8 cellular contexts compared by ENCODE assay signal in genomic region chr17:29154516-29155234, GRCh38. TPM values are rescaled to one million over a fixed set of nuclear protein-coding genes. Genes with fewer than 3 reads are reported as not detected.
A peak's percentile ranks its signal among the peaks of the same experiment; 100 is the strongest.
DNase-seq lines count a peak whose midpoint lies in the region; ATAC-seq and TF ChIP-seq lines count a peak whose summit lies in the region.

No MANE protein-coding gene starts in this region.

- H3K36me3 ChIP-seq in mammary epithelial cell (ENCODE audit: insufficient read depth, low read length) (no peaks in the 10 kb centered on the region), mucosa of descending colon (ENCODE audit: low read depth) (no peaks in the 10 kb centered on the region), urinary bladder (ENCODE audit: insufficient read depth) (no peaks in the 10 kb centered on the region)

- no peak overlapping the region for H2AFZ ChIP-seq in mammary epithelial cell (ENCODE audit: low read depth, low read length)

- in situ Hi-C loops in mammary epithelial cell (cut with MboI; ENCODE audit: low sequenced_read_pairs in 2 of 2): loop anchor here in 1 of 2 donors (10.0 kb wide), 1 partner anchor 60 kb away; no protein-coding TSS in a partner anchor

- H3K4me1 ChIP-seq in mammary epithelial cell (ENCODE audit: insufficient read depth, low read length) (peaks cover 98% of the 10 kb centered on the region), mucosa of descending colon (ENCODE audit: low read depth) (peaks cover 50% of the 10 kb centered on the region), urinary bladder (ENCODE audit: insufficient read depth) (peaks cover 3% of the 10 kb centered on the region)

- WGBS in mammary epithelial cell (ENCODE audit: low coverage, missing lambda C conversion rate): 14% methylated on average over 9 of the region's 11 CpGs
- 64% methylated on average over 11 of the region's 11 CpGs for WGBS in urinary bladder
- WGBS in lower leg skin, 2 donors: 17 to 30% methylated on average over 7 to 11 of the region's 11 CpGs

- TSS peak; percentile 16 for BruUV-seq in mammary epithelial cell (replicated peaks; lab: Mats Ljungman, UMichigan)

- intact Hi-C loops in mammary epithelial cell (cut with micrococcal nuclease): no loop called here
- intact Hi-C loops in mucosa of descending colon (cut with DNase I, micrococcal nuclease): loop anchor here in 1 of 2 donors (5.0 to 10.0 kb wide), 2 partner anchors 63 to 140 kb away; partner anchors contain the start of gene NUFIP2
- intact Hi-C loops in lower leg skin (cut with DNase I; ENCODE audit: low total_unique reads): no loop called here

- CTCF ChIA-PET in mammary epithelial cell (lab: Charles Lee; ENCODE audit: low non-redundant PET): interaction anchor here (0.6 kb wide), 2 partner anchors 65 to 139 kb away, joined by 3 read pairs; no protein-coding TSS in a partner anchor

- dilution Hi-C loops in mammary epithelial cell (cut with HindIII; ENCODE audit: low sequenced_read_pairs): loop anchor here (5.0 kb wide), 2 partner anchors 58 to 123 kb away; no protein-coding TSS in a partner anchor

- H3K9ac ChIP-seq in mammary epithelial cell (ENCODE audit: insufficient read depth, low read length): no peak overlapping the region

- no peak for TF ChIP-seq POLR2A in GM18505 (IDR thresholded peaks at IDR 0.05; ENCODE audit: borderline replicate concordance, extremely low read depth, insufficient read depth, insufficient read length)
- TF ChIP-seq POLR2A in lower leg skin (IDR thresholded peaks at IDR 0.05): no peak

- H3K79me2 ChIP-seq in mammary epithelial cell (ENCODE audit: insufficient read depth, low read length): peaks cover 81% of the 10 kb centered on the region

- H3K4me3 ChIP-seq in mammary epithelial cell (replicated peaks in 1 of 3; ENCODE audit: insufficient read depth in 1 of 3, low read depth in 2 of 3, low read length in 3 of 3) (no peak overlapping the region), mucosa of descending colon (no peak overlapping the region), urinary bladder (ENCODE audit: low read depth, low read length) (no peak overlapping the region), lower leg skin (ENCODE audit: low read depth, poor library complexity, severe bottlenecking) (no peak overlapping the region)

- H4K20me1 ChIP-seq in mammary epithelial cell (ENCODE audit: insufficient read depth, low read length): no peaks in the 10 kb centered on the region

- H3K27me3 ChIP-seq in mammary epithelial cell (ENCODE audit: insufficient read depth, low read length): no peaks in the 10 kb centered on the region

- ATAC-seq in mucosa of descending colon (peak; percentile 35), GM18505 (IDR thresholded peaks at IDR 0.05; ENCODE audit: unreplicated experiment) (no peak)

- H3K4me2 ChIP-seq in mammary epithelial cell (ENCODE audit: insufficient read depth, low read depth, low read length): peak overlapping the region; percentile 46

- no peak for TF ChIP-seq CTCF in mammary epithelial cell (conservative IDR thresholded peaks at IDR 0.05 in 1 of 2, IDR thresholded peaks at IDR 0.05 in 1 of 2; ENCODE audit: extremely low read depth in 1 of 2, insufficient read depth in 1 of 2, low read depth in 1 of 2, low read length in 2 of 2)
- no peak for TF ChIP-seq CTCF in mucosa of descending colon (IDR thresholded peaks at IDR 0.05)
- no peak for TF ChIP-seq CTCF in lower leg skin (IDR thresholded peaks at IDR 0.05)

- H3K27ac ChIP-seq in mammary epithelial cell (ENCODE audit: insufficient read depth, low read depth, low read length): peak overlapping the region; percentile 81
- peak overlapping the region; percentile 57 for H3K27ac ChIP-seq in urinary bladder (ENCODE audit: low read depth)

- no peaks in the 10 kb centered on the region for H3K9me3 ChIP-seq in mammary epithelial cell (replicated peaks; ENCODE audit: insufficient read depth, low read length)
- H3K9me3 ChIP-seq in mucosa of descending colon: no peaks in the 10 kb centered on the region

- DNase-seq in activated effector memory CD4-positive, alpha-beta T cell treated with anti-CD3 and anti-CD28 coated beads, Interleukin-2, amount 50 U/mL, for 16 hours: peak; percentile 69
- DNase-seq in activated effector memory CD4-positive, alpha-beta T cell treated with Interleukin-2 at 50 U/mL for 16 hours: no peak
- DNase-seq in mammary epithelial cell (no peak), mucosa of descending colon (peak in 2 of 3 donors; percentile 30 to 48), lower leg skin (ENCODE audit: low spot score in 2 of 2) (no peak), HuH-7.5 (ENCODE audit: low spot score) (no peak)

RNA-seq across cellular contexts. Expression of gene MYO18A, which starts 25.5 kb away (rescaled TPM):
- 100 to 1,000 TPM in 1 of 2 donors, 10 to 100 TPM in 1; 62.3 to 102 TPM for total RNA-seq in mammary epithelial cell
- 17.8 TPM for polyA plus RNA-seq in mammary epithelial cell
- 131 TPM for polyA minus RNA-seq in mammary epithelial cell
- 100 to 1,000 TPM in 1 of 3 donors, 10 to 100 TPM in 2; 84.9 to 111 (median 93.3) TPM for total RNA-seq in mucosa of descending colon
- 33.8 TPM for total RNA-seq in urinary bladder
- polyA plus RNA-seq in urinary bladder: 30.6 TPM
- total RNA-seq in lower leg skin: 100 to 1,000 TPM in 1 of 4 donors, 10 to 100 TPM in 3; 87.3 to 123 (median 94.0) TPM

Comparison
In these comparisons a context has a peak if more than half of its experiments do, and no peak if none do; other contexts are left out.
1. DNase-seq: peak in activated effector memory CD4-positive, alpha-beta T cell treated with anti-CD3 and anti-CD28 coated beads, Interleukin-2, amount 50 U/mL, for 16 hours (single experiment) and mucosa of descending colon (2 of 3); none in activated effector memory CD4-positive, alpha-beta T cell treated with Interleukin-2 at 50 U/mL for 16 hours (single experiment), mammary epithelial cell (single experiment), lower leg skin (0 of 2) and HuH-7.5 (single experiment).